Comparison of ENCODE assay signal across 24 cellular contexts in the genomic region with DNA sequence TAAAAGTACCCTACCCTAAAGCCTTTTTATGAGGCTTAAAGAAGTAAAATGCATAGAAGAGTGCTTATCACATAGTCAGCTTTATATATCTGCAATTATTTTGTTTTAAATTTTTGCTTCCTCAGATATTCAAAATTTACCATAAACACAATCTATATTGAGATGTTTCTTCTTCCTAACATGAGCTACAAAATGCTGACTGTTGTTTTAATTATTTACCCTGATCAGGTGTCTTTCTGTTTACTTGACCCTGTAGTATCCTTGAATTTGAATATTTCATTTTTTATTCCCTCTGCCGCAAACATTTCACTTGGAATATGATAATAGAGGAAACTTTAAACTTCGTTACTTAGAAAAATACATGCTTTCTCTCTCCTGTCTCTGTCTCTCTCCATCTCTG.
DNase-seq lines count a peak whose midpoint lies in the region; ATAC-seq, FAIRE-seq and TF ChIP-seq lines count a peak whose summit lies in the region.
"Had no signal": no experiment of that assay in that cellular context is flagged by ENCODE, and none has a peak within 500 bp of the region (broad histone marks: within the 10 kb centered on the region; RNA-seq: fewer than 3 reads in every experiment).

No MANE protein-coding gene starts in this region.

- no peak overlapping the region for H2AK5ac ChIP-seq in IMR-90 (ENCODE audit: low read depth, low read length)

- no peak overlapping the region for H3K4me3 ChIP-seq in HepG2 (replicated peaks in 1 of 3; ENCODE audit: insufficient read depth in 1 of 3, low read depth in 2 of 3, low read length in 3 of 3)
- no peak overlapping the region for H3K4me3 ChIP-seq in right lobe of liver
- H3K4me3 ChIP-seq in IMR-90 (ENCODE audit: insufficient read depth, low read depth, low read length) = no peak overlapping the region
- H3K4me3 ChIP-seq: BLaER1, GM12878 had no signal

- dilution Hi-C loops in IMR-90 (cut with HindIII; ENCODE audit: low sequenced_read_pairs, unreplicated experiment) = no loop called here

- no peak overlapping the region for H2BK120ac ChIP-seq in IMR-90 (ENCODE audit: low read depth, low read length)

- H3K36me3 ChIP-seq in HepG2 (replicated peaks in 1 of 2; ENCODE audit: control insufficient read depth in 1 of 2, insufficient read depth in 2 of 2, low read length in 2 of 2) = no peaks in the 10 kb centered on the region
- no peaks in the 10 kb centered on the region for H3K36me3 ChIP-seq in right lobe of liver
- no peaks in the 10 kb centered on the region for H3K36me3 ChIP-seq in IMR-90 (ENCODE audit: control insufficient read depth, insufficient read depth, low read length)
- H3K36me3 ChIP-seq: BE2C, BLaER1 had no signal

- ATAC-seq in HepG2 (no peak), right lobe of liver (no peak), IMR-90 (ENCODE audit: low read depth) (no peak), Right ventricle myocardium inferior (no peak)
- ATAC-seq: GM12878 had no signal

- H3K14ac ChIP-seq in IMR-90 (replicated peaks; ENCODE audit: low read depth, low read length) = no peak overlapping the region

- no TSS peak for BruUV-seq in HepG2 (replicated peaks; lab: Mats Ljungman, UMichigan)
- no TSS peak for BruUV-seq in IMR-90 (replicated peaks; lab: Mats Ljungman, UMichigan)

- no peak overlapping the region for H3K4me2 ChIP-seq in HepG2 (ENCODE audit: low read depth, low read length)
- H3K4me2 ChIP-seq in IMR-90 (ENCODE audit: low read depth, low read length) = no peak overlapping the region
- H3K4me2 ChIP-seq: BLaER1 had no signal

- CTCF ChIA-PET in HepG2 (lab: Yijun Ruan, JAX; ENCODE audit: low intra/inter-chr PET ratio, low total read pairs) = no interaction called here
- CTCF ChIA-PET in IMR-90 (lab: Yijun Ruan, JAX) = no interaction called here

- no peaks in the 10 kb centered on the region for H3K9me1 ChIP-seq in IMR-90 (ENCODE audit: insufficient read depth, low read length)

- H3K27me3 ChIP-seq in HepG2 (ENCODE audit: control insufficient read depth in 1 of 2, insufficient read depth in 2 of 2, low read length in 2 of 2) = no peaks in the 10 kb centered on the region
- H3K27me3 ChIP-seq in right lobe of liver = no peaks in the 10 kb centered on the region
- H3K27me3 ChIP-seq in IMR-90 (ENCODE audit: control insufficient read depth, insufficient read depth, low read length) = no peaks in the 10 kb centered on the region
- H3K27me3 ChIP-seq: BE2C, BLaER1 had no signal

- TF ChIP-seq EP300 in HepG2 (IDR thresholded peaks at IDR 0.05; ENCODE audit: low read depth in 2 of 2, low read length in 2 of 2) (no peak), HepG2 (CRISPR knock-in tag; IDR thresholded peaks at IDR 0.05; ENCODE audit: borderline replicate concordance) (no peak)

- H3K9me3 ChIP-seq in HepG2 (ENCODE audit: low read length) = no peaks in the 10 kb centered on the region
- H3K9me3 ChIP-seq in right lobe of liver = no peaks in the 10 kb centered on the region
- no peaks in the 10 kb centered on the region for H3K9me3 ChIP-seq in IMR-90 (ENCODE audit: control insufficient read depth, insufficient read depth, low read length)
- H3K9me3 ChIP-seq: BE2C had no signal

- H3K4me1 ChIP-seq in HepG2 (ENCODE audit: insufficient read depth, low read length) = no peaks in the 10 kb centered on the region
- no peaks in the 10 kb centered on the region for H3K4me1 ChIP-seq in right lobe of liver
- no peaks in the 10 kb centered on the region for H3K4me1 ChIP-seq in IMR-90 (ENCODE audit: control insufficient read depth, insufficient read depth, low read length)
- H3K4me1 ChIP-seq: BE2C had no signal

- H2AK9ac ChIP-seq in IMR-90 (replicated peaks; ENCODE audit: low read depth, low read length, poor library complexity) = no peak overlapping the region

- no peak overlapping the region for H4K91ac ChIP-seq in IMR-90 (ENCODE audit: insufficient read depth, low read depth, low read length)

- 1% methylated on average over 2 of the region's 2 CpGs for WGBS in HepG2 (ENCODE audit: low lambda C conversion rate)
- WGBS in right lobe of liver (ENCODE audit: insufficient coverage, low coverage, low lambda C conversion rate, missing lambda C conversion rate) = 40% methylated on average over 2 of the region's 2 CpGs
- WGBS in IMR-90 (ENCODE audit: extremely low coverage in 2 of 2, insufficient read length in 1 of 2), 2 experiments = no CpG with 5 or more reads among the region's 2 CpGs

- TF ChIP-seq RAD21 in HepG2 (CRISPR knock-in tag; IDR thresholded peaks at IDR 0.05) = no peak
- TF ChIP-seq RAD21 in IMR-90 (IDR thresholded peaks at IDR 0.05; ENCODE audit: low read length) = no peak

- no peaks in the 10 kb centered on the region for H4K20me1 ChIP-seq in HepG2 (ENCODE audit: insufficient read depth, low read length)
- no peaks in the 10 kb centered on the region for H4K20me1 ChIP-seq in IMR-90 (ENCODE audit: insufficient read depth, low read length)
- H4K20me1 ChIP-seq: BLaER1 had no signal

- TF ChIP-seq CTCF in HepG2 (CRISPR knock-in tag; IDR thresholded peaks at IDR 0.05) (no peak), right lobe of liver (IDR thresholded peaks at IDR 0.05) (no peak), IMR-90 (conservative IDR thresholded peaks at IDR 0.05; ENCODE audit: low read depth, low read length) (no peak)

- H2AFZ ChIP-seq in HepG2 (ENCODE audit: low read length) (no peak overlapping the region), IMR-90 (replicated peaks; ENCODE audit: low read length, poor library complexity) (no peak overlapping the region)

- intact Hi-C loops in HepG2 (cut with micrococcal nuclease; ENCODE audit: unreplicated experiment) = no loop called here
- intact Hi-C loops in right lobe of liver (cut with DNase I) = no loop called here
- intact Hi-C loops in IMR-90 (cut with micrococcal nuclease) = no loop called here
- intact Hi-C loops in Right ventricle myocardium inferior (cut with DNase I) = no loop called here

- H3K56ac ChIP-seq in IMR-90 (ENCODE audit: extremely low read depth, insufficient read depth, low read length) = no peak overlapping the region

- in situ Hi-C loops in HepG2 (cut with HindIII; ENCODE audit: extremely low pct_ligation_motif_present, low pct_unique_long_range_greater_than_20kb) (no loop called here), IMR-90 (cut with MboI; ENCODE audit: low sequenced_read_pairs) (no loop called here)

- H2BK20ac ChIP-seq in IMR-90 (ENCODE audit: low read depth, low read length) = no peak overlapping the region

- H3K9ac ChIP-seq in HepG2 (ENCODE audit: insufficient read depth, low read depth, low read length) (no peak overlapping the region), IMR-90 (ENCODE audit: low read depth, low read length) (no peak overlapping the region)
- H3K9ac ChIP-seq: BLaER1 had no signal

- H2BK5ac ChIP-seq in IMR-90 (ENCODE audit: low read depth, low read length, poor library complexity, severe bottlenecking) = no peak overlapping the region

- no peak for TF ChIP-seq POLR2A in HepG2 (IDR thresholded peaks at IDR 0.05; ENCODE audit: insufficient read depth in 1 of 2, low read depth in 2 of 2, low read length in 2 of 2)
- TF ChIP-seq POLR2A in right lobe of liver (IDR thresholded peaks at IDR 0.05) = no peak
- TF ChIP-seq POLR2A in IMR-90 (IDR thresholded peaks at IDR 0.05; ENCODE audit: low read depth, low read length) = no peak

- no peak overlapping the region for H3K4ac ChIP-seq in IMR-90 (ENCODE audit: low read depth, low read length)

- H3K27ac ChIP-seq in HepG2 (ENCODE audit: extremely low read length, insufficient read depth, low read length) = no peak overlapping the region
- no peak overlapping the region for H3K27ac ChIP-seq in right lobe of liver
- no peak overlapping the region for H3K27ac ChIP-seq in IMR-90 (ENCODE audit: insufficient read depth, low read length)
- H3K27ac ChIP-seq: 22Rv1, BLaER1 had no signal

- no peaks in the 10 kb centered on the region for H3K79me1 ChIP-seq in IMR-90 (ENCODE audit: low read depth in 1 of 2, low read length in 2 of 2)

- H4K8ac ChIP-seq in IMR-90 (ENCODE audit: low read depth in 2 of 2, low read length in 2 of 2) = no peak overlapping the region

- H2BK15ac ChIP-seq in IMR-90 (ENCODE audit: low read depth, low read length) = no peak overlapping the region

- H4K5ac ChIP-seq in IMR-90 (ENCODE audit: low read depth, low read length) = no peak overlapping the region

- H3K18ac ChIP-seq in IMR-90 (ENCODE audit: low read depth, low read length) = no peak overlapping the region

- no peak for FAIRE-seq in HepG2 (lab: Jason Lieb, UNC)
- FAIRE-seq: GM12878, GM12892, GM18507 had no signal

- H3K79me2 ChIP-seq in HepG2 (ENCODE audit: insufficient read depth, low read length) = no peaks in the 10 kb centered on the region

- DNase-seq in HepG2 (ENCODE audit: low spot score) (no peak), right lobe of liver (no peak), IMR-90 (no peak), Right ventricle myocardium inferior (ENCODE audit: missing footprints) (no peak), NCI-H1092 (lab: John Stamatoyannopoulos, UW) (no peak)
- DNase-seq: ACHN; BE2C; C1 segment of cervical spinal cord; CD4-positive, alpha-beta memory T cell; CD4-positive, CD25-positive, alpha-beta regulatory T cell; CD8-positive, alpha-beta memory T cell; COR-L47; DMS 273 treated with DMSO at 0.1 percent for 48 hours; DMS153; DMS53; DMS79; DND-41; EL; GDM1 had no signal

- POLR2A ChIA-PET in HepG2 (lab: Yijun Ruan, JAX) = no interaction called here
- POLR2A ChIA-PET in IMR-90 (lab: Charles Lee; ENCODE audit: unreplicated experiment) = no interaction called here

- H3K23ac ChIP-seq in IMR-90 (ENCODE audit: low read depth, low read length) = no peak overlapping the region

TF ChIP-seq in HepG2, 621 proteins besides CTCF, POLR2A, EP300 and RAD21:
- no peak for TF ChIP-seq ATRX (CRISPR knock-in tag; IDR thresholded peaks at IDR 0.05; ENCODE audit: borderline replicate concordance)
- peak; percentile 82 for TF ChIP-seq MAFF (IDR thresholded peaks at IDR 0.05; ENCODE audit: low read depth, low read length)
- peak; percentile 72 to 87 for TF ChIP-seq MAFK (conservative IDR thresholded peaks at IDR 0.05 in 1 of 2, IDR thresholded peaks at IDR 0.05 in 1 of 2; ENCODE audit: low read length in 2 of 2)

TF ChIP-seq in IMR-90, 13 proteins besides CTCF, POLR2A, EP300 and RAD21:
- TF ChIP-seq MAFK (IDR thresholded peaks at IDR 0.05; ENCODE audit: low read depth, low read length) (peak; percentile 82), ELK1 (IDR thresholded peaks at IDR 0.05; ENCODE audit: borderline replicate concordance, low read depth, low read length) (no peak)
